Comparison of ENCODE assay signal across 9 cellular contexts in genomic region chr12:85872497-85873091, GRCh38. TPM values are rescaled to one million over a fixed set of nuclear protein-coding genes. Genes with fewer than 3 reads are reported as not detected.
DNase-seq lines count a peak whose midpoint lies in the region; ATAC-seq and TF ChIP-seq lines count a peak whose summit lies in the region.
"Had no signal": no experiment of that assay in that cellular context is flagged by ENCODE, and none has a peak within 500 bp of the region (broad histone marks: within the 10 kb centered on the region; RNA-seq: fewer than 3 reads in every experiment).

No MANE protein-coding gene starts in this region.

- H3K9me3 ChIP-seq in body of pancreas: no peaks in the 10 kb centered on the region
- no peaks in the 10 kb centered on the region for H3K9me3 ChIP-seq in right lobe of liver

- peak; percentile 69 for ATAC-seq in GM19023 (IDR thresholded peaks at IDR 0.05; ENCODE audit: unreplicated experiment)
- peak; percentile 84 for ATAC-seq in HG03159 (IDR thresholded peaks at IDR 0.05; ENCODE audit: unreplicated experiment)
- peak; percentile 72 for ATAC-seq in body of pancreas
- ATAC-seq in right lobe of liver: peak; percentile 77 to 91 (median 78)

- H3K27ac ChIP-seq in body of pancreas: no peak overlapping the region
- no peak overlapping the region for H3K27ac ChIP-seq in right lobe of liver

- TF ChIP-seq CTCF in body of pancreas (IDR thresholded peaks at IDR 0.05) (peak; percentile 20 to 75 (median 65)), right lobe of liver (IDR thresholded peaks at IDR 0.05) (peak; percentile 55 to 74 (median 72))

- H3K4me3 ChIP-seq in body of pancreas: no peak overlapping the region
- no peak overlapping the region for H3K4me3 ChIP-seq in right lobe of liver

- intact Hi-C loops in body of pancreas (cut with DNase I): loop anchor here (5.0 kb wide), 1 partner anchor 395 kb away; no protein-coding TSS in a partner anchor
- intact Hi-C loops in right lobe of liver (cut with DNase I): loop anchor here in 1 of 2 donors (10.0 kb wide), 1 partner anchor 398 kb away; no protein-coding TSS in a partner anchor

- no peaks in the 10 kb centered on the region for H3K27me3 ChIP-seq in body of pancreas
- no peaks in the 10 kb centered on the region for H3K27me3 ChIP-seq in right lobe of liver

- H3K4me1 ChIP-seq in body of pancreas: no peaks in the 10 kb centered on the region
- no peaks in the 10 kb centered on the region for H3K4me1 ChIP-seq in right lobe of liver

- 32% methylated on average over 3 of the region's 3 CpGs for WGBS in body of pancreas, 2 donors
- 28% methylated on average over 3 of the region's 3 CpGs for WGBS in right lobe of liver (ENCODE audit: insufficient coverage, low coverage, low lambda C conversion rate, missing lambda C conversion rate)

- no peak for TF ChIP-seq POLR2A in body of pancreas (IDR thresholded peaks at IDR 0.05)
- TF ChIP-seq POLR2A in right lobe of liver (IDR thresholded peaks at IDR 0.05): no peak

- DNase-seq in COLO829 (ENCODE audit: low spot score): peak; percentile 30
- peak; percentile 75 for DNase-seq in NCI-H2227 treated with DMSO at 0.1 percent for 48 hours (lab: John Stamatoyannopoulos, UW)
- DNase-seq in body of pancreas: peak in 1 of 4 donors; percentile 11
- DNase-seq in right lobe of liver: no peak
- no peak for DNase-seq in OCI-M2 (lab: John Stamatoyannopoulos, UW; ENCODE audit: unreplicated experiment)
- DNase-seq in stimulated activated CD4-positive, alpha-beta T cell treated with anti-CD3 and anti-CD28 coated beads, Interleukin-4, amount 100 ng/mL, for 4 hours: no peak

- H3K36me3 ChIP-seq in body of pancreas (replicated peaks in 1 of 2; ENCODE audit: insufficient read depth in 1 of 2, low read depth in 2 of 2) (no peaks in the 10 kb centered on the region), right lobe of liver (no peaks in the 10 kb centered on the region)

RNA-seq across cellular contexts. Expression of gene NTS, which starts 1.5 kb away (rescaled TPM):
- 1 to 10 TPM in 1 of 2 donors, not detected in 1; 1.3 TPM for total RNA-seq in body of pancreas
- under 1 TPM in 4 of 6 experiments, not detected in 2; 0.24 to 0.56 (median 0.37) TPM for total RNA-seq in right lobe of liver
- total RNA-seq: T-helper 1 cell treated with Interleukin-12 subunit alpha and Interleukin-12 subunit beta and Interleukin-4 antibody, amounts not matched to agents 30 ng/mL and 1 ng/mL, for 36 hours had no signal

RNA-seq across cellular contexts. Expression of gene RASSF9, which starts 36.4 kb away (rescaled TPM):
- total RNA-seq in body of pancreas: 1 to 10 TPM; 1.3 to 4.4 TPM
- under 1 TPM; 0.31 to 0.77 (median 0.60) TPM for total RNA-seq in right lobe of liver
- total RNA-seq: T-helper 1 cell treated with Interleukin-12 subunit alpha and Interleukin-12 subunit beta and Interleukin-4 antibody, amounts not matched to agents 30 ng/mL and 1 ng/mL, for 36 hours had no signal

Comparison
In these comparisons a context has a peak if more than half of its experiments do, and no peak if none do; other contexts are left out.
1. DNase-seq: peak in COLO829 (single experiment) and NCI-H2227 treated with DMSO at 0.1 percent for 48 hours (single experiment); none in right lobe of liver (0 of 3), OCI-M2 (single experiment) and stimulated activated CD4-positive, alpha-beta T cell treated with anti-CD3 and anti-CD28 coated beads, Interleukin-4, amount 100 ng/mL, for 4 hours (0 of 2).
2. Peak in every context shown above with its lines, with median percentiles within 50 percentile points of each other: ATAC-seq.